26 cellular contexts compared by ENCODE assay signal in the genomic region with DNA sequence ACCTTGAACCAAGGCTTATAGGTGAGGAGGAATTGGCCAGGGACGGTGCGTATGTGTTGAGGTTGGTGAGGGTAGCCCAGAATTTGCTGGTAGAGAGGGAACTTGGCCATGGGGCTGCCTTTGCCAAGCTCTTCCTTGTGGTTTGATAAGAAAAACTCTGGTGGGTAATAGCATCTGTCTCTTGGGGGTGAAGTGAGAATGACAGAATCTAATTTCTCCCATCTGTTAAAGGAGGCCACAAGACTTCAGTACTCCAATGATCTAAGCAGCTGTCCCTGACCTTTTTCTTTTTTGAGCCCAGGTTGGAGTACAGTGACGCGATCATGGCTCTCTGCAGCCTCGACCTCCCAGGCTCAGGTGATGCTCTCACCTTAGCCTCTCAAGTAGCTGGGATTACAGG. TPM values are rescaled to one million over a fixed set of nuclear protein-coding genes. Genes with fewer than 3 reads are reported as not detected.
"Had no signal": no experiment of that assay in that cellular context is flagged by ENCODE, and none has a peak within 500 bp of the region (broad histone marks: within the 10 kb centered on the region; RNA-seq: fewer than 3 reads in every experiment).

No MANE protein-coding gene starts in this region.

- H3K27ac Mint-ChIP-seq: activated naive CD4-positive, alpha-beta T cell treated with anti-CD3 and anti-CD28 coated beads for 36 hours; memory B cell; stimulated activated memory B cell treated with anti-CD40 and anti-IgM and Interleukin-4, amounts not matched to agents 10 μg/mL and 1 μg/mL and 100 μg/mL, for 72 hours had no signal

- ATAC-seq: activated T-cell treated with anti-CD3 and anti-CD28 coated beads, Interleukin-2, amount 50 U/mL, for 4 hours; heart right ventricle; left ventricle myocardium superior; mucosa of descending colon; naive thymus-derived CD4-positive, alpha-beta T cell; stimulated activated memory B cell treated with anti-CD40 and anti-IgM and Interleukin-4, amounts not matched to agents 10 μg/mL and 1 μg/mL and 100 μg/mL, for 72 hours had no signal

- H3K9me3 Mint-ChIP-seq: activated naive CD4-positive, alpha-beta T cell treated with anti-CD3 and anti-CD28 coated beads for 36 hours; activated T-cell treated with anti-CD3 and anti-CD28 coated beads, Interleukin-2, amount 50 U/mL, for 4 hours; memory B cell; naive thymus-derived CD4-positive, alpha-beta T cell; stimulated activated memory B cell treated with anti-CD40 and anti-IgM and Interleukin-4, amounts not matched to agents 10 μg/mL and 1 μg/mL and 100 μg/mL, for 72 hours had no signal

- H3K4me3 Mint-ChIP-seq: activated naive CD4-positive, alpha-beta T cell treated with anti-CD3 and anti-CD28 coated beads for 36 hours; activated T-cell treated with anti-CD3 and anti-CD28 coated beads, Interleukin-2, amount 50 U/mL, for 4 hours; memory B cell; naive thymus-derived CD4-positive, alpha-beta T cell; stimulated activated memory B cell treated with anti-CD40 and anti-IgM and Interleukin-4, amounts not matched to agents 10 μg/mL and 1 μg/mL and 100 μg/mL, for 72 hours had no signal

- H3K27me3 Mint-ChIP-seq: naive thymus-derived CD4-positive, alpha-beta T cell had no signal

- H3K27ac ChIP-seq: brain microvascular endothelial cell, heart right ventricle, sigmoid colon, spleen, transverse colon, uterus had no signal

- H3K4me1 Mint-ChIP-seq: memory B cell had no signal

- H3K36me3 Mint-ChIP-seq: stimulated activated memory B cell treated with anti-CD40 and anti-IgM and Interleukin-4, amounts not matched to agents 10 μg/mL and 1 μg/mL and 100 μg/mL, for 72 hours had no signal

- DNase-seq: activated CD4-positive, alpha-beta T cell treated with anti-CD3 and anti-CD28 coated beads for 48 hours; activated CD4-positive, CD25-positive, alpha-beta regulatory T cell; activated CD8-positive, alpha-beta memory T cell treated with anti-CD3 and anti-CD28 coated beads, Interleukin-2, amount 50 U/mL, for 4 hours; activated naive CD4-positive, alpha-beta T cell treated with anti-CD3 and anti-CD28 coated beads for 36 hours; activated T-cell treated with anti-CD3 and anti-CD28 coated beads, Interleukin-2, amount 50 U/mL, for 4 hours; anterior cingulate cortex; brain microvascular endothelial cell; cerebellar nuclear complex; effector memory CD4-positive, alpha-beta T cell; heart right ventricle; kidney glomerular epithelial cell; left ventricle myocardium superior; mucosa of descending colon; naive thymus-derived CD4-positive, alpha-beta T cell; nucleus accumbens; sigmoid colon; spleen; stimulated activated CD4-positive, alpha-beta T cell treated with anti-CD3 and anti-CD28 coated beads, Interleukin-4, amount 100 ng/mL, for 4 hours; T1000; transverse colon; uterus had no signal

RNA-seq across cellular contexts. Expression of a gene that starts 36.8 kb away (rescaled TPM):
- total RNA-seq: activated naive CD4-positive, alpha-beta T cell treated with anti-CD3 and anti-CD28 coated beads for 36 hours; activated T-cell treated with anti-CD3 and anti-CD28 coated beads, Interleukin-2, amount 50 U/mL, for 4 hours; endothelial cell of umbilical vein; naive thymus-derived CD4-positive, alpha-beta T cell; renal cortical epithelial cell; T-helper 1 cell treated with Interleukin-12 subunit alpha and Interleukin-12 subunit beta and Interleukin-4 antibody, amounts not matched to agents 30 ng/mL and 1 ng/mL, for 36 hours had no signal
- polyA plus RNA-seq: endothelial cell of umbilical vein; naive thymus-derived CD4-positive, alpha-beta T cell had no signal
